8 cellular contexts compared by ENCODE assay signal in genomic region chr12:10140001-10140400, GRCh38. TPM values are rescaled to one million over a fixed set of nuclear protein-coding genes. Genes with fewer than 3 reads are reported as not detected.
DNase-seq lines count a peak whose midpoint lies in the region; ATAC-seq, FAIRE-seq and TF ChIP-seq lines count a peak whose summit lies in the region.

No MANE protein-coding gene starts in this region.

- no peak overlapping the region for H3K27ac Mint-ChIP-seq in CD4-positive, CD25-positive, alpha-beta regulatory T cell
- no peak overlapping the region for H3K27ac Mint-ChIP-seq in activated naive CD8-positive, alpha-beta T cell treated with anti-CD3 and anti-CD28 coated beads, Interleukin-2, amount 10 ng/mL, durations not matched to agents 7 days and 5 days

- no peak for FAIRE-seq in small intestine (lab: Jason Lieb, UNC)

- H3K36me3 Mint-ChIP-seq in CD4-positive, CD25-positive, alpha-beta regulatory T cell, result no peaks in the 10 kb centered on the region
- H3K36me3 Mint-ChIP-seq in activated naive CD8-positive, alpha-beta T cell treated with anti-CD3 and anti-CD28 coated beads, Interleukin-2, amount 10 ng/mL, durations not matched to agents 7 days and 5 days, result no peaks in the 10 kb centered on the region

- no peak overlapping the region for H3K27ac ChIP-seq in CD4-positive, CD25-positive, alpha-beta regulatory T cell (ENCODE audit: insufficient read depth, low read length, poor library complexity, severe bottlenecking)
- H3K27ac ChIP-seq in Peyer's patch (no peak overlapping the region), small intestine (ENCODE audit: low read depth in 1 of 2, low read length in 1 of 2) (no peak overlapping the region)

- H3K4me1 Mint-ChIP-seq in CD4-positive, CD25-positive, alpha-beta regulatory T cell, result no peaks in the 10 kb centered on the region
- H3K4me1 Mint-ChIP-seq in activated naive CD8-positive, alpha-beta T cell treated with anti-CD3 and anti-CD28 coated beads, Interleukin-2, amount 10 ng/mL, durations not matched to agents 7 days and 5 days, result peaks cover 4% of the 10 kb centered on the region

- peaks cover 7% of the 10 kb centered on the region for H3K27me3 ChIP-seq in CD4-positive, CD25-positive, alpha-beta regulatory T cell (ENCODE audit: control insufficient read depth, insufficient read depth, low read length)
- H3K27me3 ChIP-seq in Peyer's patch, result no peaks in the 10 kb centered on the region
- no peaks in the 10 kb centered on the region for H3K27me3 ChIP-seq in small intestine (ENCODE audit: control insufficient read depth in 2 of 2, insufficient read depth in 2 of 2, low read length in 2 of 2)

- no peak overlapping the region for H3K4me3 Mint-ChIP-seq in CD4-positive, CD25-positive, alpha-beta regulatory T cell
- no peak overlapping the region for H3K4me3 Mint-ChIP-seq in activated naive CD8-positive, alpha-beta T cell treated with anti-CD3 and anti-CD28 coated beads, Interleukin-2, amount 10 ng/mL, durations not matched to agents 7 days and 5 days

- H3K9me3 ChIP-seq in CD4-positive, CD25-positive, alpha-beta regulatory T cell (ENCODE audit: control insufficient read depth in 2 of 2, low read length in 2 of 2), result no peaks in the 10 kb centered on the region
- H3K9me3 ChIP-seq in Peyer's patch (no peaks in the 10 kb centered on the region), small intestine (ENCODE audit: control insufficient read depth, low read depth) (no peaks in the 10 kb centered on the region)

- POLR2A ChIA-PET in activated naive CD8-positive, alpha-beta T cell treated with anti-CD3 and anti-CD28 coated beads, Interleukin-2, amount 10 ng/mL, durations not matched to agents 7 days and 5 days (lab: Charles Lee), result interaction anchor here (0.6 to 1.3 kb wide), 2 partner anchors 123 to 326 kb away, joined by 3 to 4 read pairs; no protein-coding TSS in a partner anchor

- ATAC-seq in CD4-positive, CD25-positive, alpha-beta regulatory T cell (ENCODE audit: low read depth in 2 of 2), result peak in 1 of 2 donors; percentile 42
- peak; percentile 30 for ATAC-seq in activated naive CD8-positive, alpha-beta T cell treated with anti-CD3 and anti-CD28 coated beads, Interleukin-2, amount 10 ng/mL, durations not matched to agents 7 days and 5 days (ENCODE audit: low read depth)
- ATAC-seq in left ventricle myocardium superior (peak; percentile 46), GM18517 (IDR thresholded peaks at IDR 0.05; ENCODE audit: unreplicated experiment) (no peak)

- WGBS in small intestine, 3 donors, result 2 to 16% (median 15%) methylated on average over 2 of the region's 2 CpGs

- no peaks in the 10 kb centered on the region for H3K9me3 Mint-ChIP-seq in CD4-positive, CD25-positive, alpha-beta regulatory T cell
- H3K9me3 Mint-ChIP-seq in activated naive CD8-positive, alpha-beta T cell treated with anti-CD3 and anti-CD28 coated beads, Interleukin-2, amount 10 ng/mL, durations not matched to agents 7 days and 5 days, result no peaks in the 10 kb centered on the region

- no peak for TF ChIP-seq POLR2A in Peyer's patch (IDR thresholded peaks at IDR 0.05)

- H3K4me1 ChIP-seq in CD4-positive, CD25-positive, alpha-beta regulatory T cell (ENCODE audit: control insufficient read depth, insufficient read depth, low read length, poor library complexity, severe bottlenecking), result no peaks in the 10 kb centered on the region
- H3K4me1 ChIP-seq in Peyer's patch, result no peaks in the 10 kb centered on the region
- no peaks in the 10 kb centered on the region for H3K4me1 ChIP-seq in small intestine (ENCODE audit: control insufficient read depth in 2 of 2, insufficient read depth in 1 of 2, low read depth in 1 of 2, low read length in 1 of 2)

- peaks cover 20% of the 10 kb centered on the region for H3K27me3 Mint-ChIP-seq in CD4-positive, CD25-positive, alpha-beta regulatory T cell
- peaks cover 30% of the 10 kb centered on the region for H3K27me3 Mint-ChIP-seq in activated naive CD8-positive, alpha-beta T cell treated with anti-CD3 and anti-CD28 coated beads, Interleukin-2, amount 10 ng/mL, durations not matched to agents 7 days and 5 days

- intact Hi-C loops in left ventricle myocardium superior (cut with micrococcal nuclease), result loop anchor here (5.0 kb wide), 1 partner anchor 108 kb away; the partner anchor contains the start of gene CLEC9A

- H3K4me3 ChIP-seq in CD4-positive, CD25-positive, alpha-beta regulatory T cell (ENCODE audit: low read depth, low read length), result no peak overlapping the region
- H3K4me3 ChIP-seq in Peyer's patch, result no peak overlapping the region
- no peak overlapping the region for H3K4me3 ChIP-seq in small intestine (ENCODE audit: low read depth in 1 of 2, low read length in 2 of 2)

- peak in 4 of 6 experiments; percentile 25 to 57 (median 52) for TF ChIP-seq CTCF in Peyer's patch (IDR thresholded peaks at IDR 0.05)

- peak; percentile 7 to 63 (median 31) for DNase-seq in CD4-positive, CD25-positive, alpha-beta regulatory T cell
- DNase-seq in HCEC 1CT, result peak; percentile 45
- no peak for DNase-seq in Peyer's patch
- DNase-seq in activated naive CD8-positive, alpha-beta T cell treated with anti-CD3 and anti-CD28 coated beads, Interleukin-2, amount 10 ng/mL, durations not matched to agents 7 days and 5 days, result no peak
- no peak for DNase-seq in left ventricle myocardium superior
- peak; percentile 31 for DNase-seq in small intestine
- DNase-seq in COR-L47 (lab: John Stamatoyannopoulos, UW), result no peak

- no peaks in the 10 kb centered on the region for H3K36me3 ChIP-seq in CD4-positive, CD25-positive, alpha-beta regulatory T cell (ENCODE audit: control insufficient read depth, insufficient read depth, low read length)
- no peaks in the 10 kb centered on the region for H3K36me3 ChIP-seq in Peyer's patch
- H3K36me3 ChIP-seq in small intestine (ENCODE audit: control insufficient read depth in 2 of 2, insufficient read depth in 2 of 2, low read length in 2 of 2), result no peaks in the 10 kb centered on the region

RNA-seq across cellular contexts. Expression of gene CLEC7A, which starts 10.0 kb away (rescaled TPM):
- total RNA-seq in CD4-positive, CD25-positive, alpha-beta regulatory T cell, result 0.76 TPM
- under 1 TPM in 2 of 4 donors, not detected in 2; 0.40 to 0.88 TPM for polyA plus RNA-seq in CD4-positive, CD25-positive, alpha-beta regulatory T cell
- total RNA-seq in Peyer's patch (1 to 10 TPM; 1.7 to 6.6 (median 3.2) TPM), left ventricle myocardium superior (2.8 TPM)
- total RNA-seq in activated naive CD8-positive, alpha-beta T cell treated with anti-CD3 and anti-CD28 coated beads, Interleukin-2, amount 10 ng/mL, durations not matched to agents 7 days and 5 days, result under 1 TPM; 0.36 to 0.48 TPM
- polyA plus RNA-seq in small intestine, result 1 to 10 TPM in 2 of 3 donors, under 1 TPM in 1; 0.45 to 5.9 (median 4.5) TPM

RNA-seq across cellular contexts. Expression of gene OLR1, which starts 31.9 kb away (rescaled TPM):
- total RNA-seq in CD4-positive, CD25-positive, alpha-beta regulatory T cell, result not detected
- polyA plus RNA-seq in CD4-positive, CD25-positive, alpha-beta regulatory T cell, result not detected
- not detected for total RNA-seq in Peyer's patch
- not detected for total RNA-seq in activated naive CD8-positive, alpha-beta T cell treated with anti-CD3 and anti-CD28 coated beads, Interleukin-2, amount 10 ng/mL, durations not matched to agents 7 days and 5 days
- total RNA-seq in left ventricle myocardium superior, result 0.64 TPM
- under 1 TPM in 2 of 3 donors, not detected in 1; 0.18 to 0.27 TPM for polyA plus RNA-seq in small intestine

RNA-seq across cellular contexts. Expression of gene TMEM52B, which starts 38.8 kb away (rescaled TPM):
- not detected for total RNA-seq in CD4-positive, CD25-positive, alpha-beta regulatory T cell
- not detected for polyA plus RNA-seq in CD4-positive, CD25-positive, alpha-beta regulatory T cell
- total RNA-seq in Peyer's patch (not detected), left ventricle myocardium superior (not detected)
- total RNA-seq in activated naive CD8-positive, alpha-beta T cell treated with anti-CD3 and anti-CD28 coated beads, Interleukin-2, amount 10 ng/mL, durations not matched to agents 7 days and 5 days, result not detected
- polyA plus RNA-seq in small intestine, result under 1 TPM in 1 of 3 donors, not detected in 2; 0.10 TPM

RNA-seq across cellular contexts. Expression of gene CLEC1A, which starts 41.2 kb away (rescaled TPM):
- total RNA-seq in CD4-positive, CD25-positive, alpha-beta regulatory T cell, result not detected
- polyA plus RNA-seq in CD4-positive, CD25-positive, alpha-beta regulatory T cell, result not detected
- total RNA-seq in Peyer's patch (1 to 10 TPM in 1 of 4 donors, not detected in 3; 2.1 TPM), left ventricle myocardium superior (4.4 TPM)
- not detected for total RNA-seq in activated naive CD8-positive, alpha-beta T cell treated with anti-CD3 and anti-CD28 coated beads, Interleukin-2, amount 10 ng/mL, durations not matched to agents 7 days and 5 days
- 1 to 10 TPM in 1 of 3 donors, not detected in 2; 4.9 TPM for polyA plus RNA-seq in small intestine

Comparison
In these comparisons a context has a peak if more than half of its experiments do, and no peak if none do; other contexts are left out.
1. DNase-seq: peak in CD4-positive, CD25-positive, alpha-beta regulatory T cell (3 of 3), HCEC 1CT (single experiment) and small intestine (single experiment); none in Peyer's patch (0 of 3), activated naive CD8-positive, alpha-beta T cell treated with anti-CD3 and anti-CD28 coated beads, Interleukin-2, amount 10 ng/mL, durations not matched to agents 7 days and 5 days (single experiment), left ventricle myocardium superior (single experiment) and COR-L47 (single experiment).